In the genomic region with DNA sequence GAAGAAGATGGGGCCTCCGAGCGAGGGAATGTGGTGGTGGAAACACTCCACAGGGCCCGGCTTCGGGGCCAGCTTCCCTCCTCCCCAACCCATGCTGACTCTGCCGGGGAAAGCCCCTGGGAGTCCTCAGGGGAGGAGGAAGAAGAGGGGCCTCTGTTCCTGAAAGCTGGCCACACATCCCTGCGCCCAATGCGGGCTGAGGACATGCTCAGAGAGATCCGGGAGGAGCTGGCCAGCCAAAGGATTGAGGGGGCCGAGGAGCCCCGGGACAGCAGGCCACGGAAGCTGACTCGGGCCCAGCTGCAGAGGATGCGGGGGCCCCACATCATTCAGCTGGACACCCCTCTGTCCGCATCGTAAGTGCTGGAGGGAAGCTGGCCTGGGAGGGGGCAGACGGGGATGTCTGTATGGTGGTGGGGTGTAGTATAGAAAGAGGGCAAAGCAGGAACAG, we compare ENCODE assay signal across 18 cellular contexts. TPM values are rescaled to one million over a fixed set of nuclear protein-coding genes. Genes with fewer than 3 reads are reported as not detected.
DNase-seq lines count a peak whose midpoint lies in the region; ATAC-seq and TF ChIP-seq lines count a peak whose summit lies in the region.
"Had no signal": no experiment of that assay in that cellular context is flagged by ENCODE, and none has a peak within 500 bp of the region (broad histone marks: within the 10 kb centered on the region; RNA-seq: fewer than 3 reads in every experiment).

No MANE protein-coding gene starts in this region.

- peaks cover 46% of the 10 kb centered on the region for H3K4me1 ChIP-seq in Panc1 (ENCODE audit: control insufficient read depth, insufficient read depth, low read length)
- H3K4me1 ChIP-seq in neuronal stem cell (ENCODE audit: control insufficient read depth in 2 of 2, insufficient read depth in 1 of 2, low read depth in 1 of 2, low read length in 2 of 2), result peaks cover 17 to 19% of the 10 kb centered on the region in 2 donors
- H3K4me1 ChIP-seq in testis, result peaks cover 54% of the 10 kb centered on the region

- no TSS peak for BruUV-seq in Panc1 (replicated peaks; lab: Mats Ljungman, UMichigan)

- H4K8ac ChIP-seq in neuronal stem cell (ENCODE audit: low read depth, low read length), result no peak overlapping the region

- POLR2A ChIA-PET in Panc1 (lab: Charles Lee), result no interaction called here

- H3K27ac ChIP-seq in Panc1 (ENCODE audit: low read length) (peak overlapping the region; percentile 59; the same call in 1 of the 2 replicates), neuronal stem cell (replicated peaks; ENCODE audit: low read length) (no peak overlapping the region), testis (peak overlapping the region; percentile 65 to 78)

- no peak overlapping the region for H3K23ac ChIP-seq in neuronal stem cell (ENCODE audit: low read depth, low read length, poor library complexity)

- no peak overlapping the region for H3K14ac ChIP-seq in neuronal stem cell (ENCODE audit: low read length)

- peak overlapping the region; percentile 45 for H2AK5ac ChIP-seq in neuronal stem cell (ENCODE audit: low read depth, low read length)

- H3K9ac ChIP-seq in neuronal stem cell (ENCODE audit: low read depth, low read length, poor library complexity), result no peak overlapping the region

- CTCF ChIA-PET in Panc1 (lab: Charles Lee), result no interaction called here

- TF ChIP-seq CTCF in Panc1 (IDR thresholded peaks at IDR 0.05) (no peak), testis (IDR thresholded peaks at IDR 0.05) (no peak)

- no peak overlapping the region for H3K4me3 ChIP-seq in Panc1 (ENCODE audit: low read depth in 2 of 2, low read length in 2 of 2)
- no peak overlapping the region for H3K4me3 ChIP-seq in neuronal stem cell (ENCODE audit: low read length in 2 of 2)
- H3K4me3 ChIP-seq in testis, result no peak overlapping the region

- H2AFZ ChIP-seq in neuronal stem cell (ENCODE audit: low read length), result no peak overlapping the region

- peak overlapping the region; percentile 58 for H3K18ac ChIP-seq in neuronal stem cell (ENCODE audit: low read length)

- no peak overlapping the region for H2BK5ac ChIP-seq in neuronal stem cell (ENCODE audit: low read length)

- H3K27me3 ChIP-seq in Panc1 (ENCODE audit: control insufficient read depth, insufficient read depth, low read length) (no peaks in the 10 kb centered on the region), neuronal stem cell (ENCODE audit: control insufficient read depth in 3 of 3, insufficient read depth in 3 of 3, low read depth in 1 of 3, low read length in 3 of 3) (no peaks in the 10 kb centered on the region), testis (no peaks in the 10 kb centered on the region)

- DNase-seq in Panc1 (ENCODE audit: low read depth, low spot score), result no peak
- peak; percentile 46 for DNase-seq in cardiac septum (ENCODE audit: low spot score)
- no peak for DNase-seq in neuronal stem cell (ENCODE audit: low spot score)
- DNase-seq in testis, result peak; percentile 32
- DNase-seq in activated CD8-positive, alpha-beta memory T cell treated with anti-CD3 and anti-CD28 coated beads for 24 hours, result no peak
- no peak for DNase-seq in putamen (ENCODE audit: low spot score)
- no peak for DNase-seq in stimulated activated CD4-positive, alpha-beta T cell treated with anti-CD3 and anti-CD28 coated beads, Interleukin-12 subunit alpha, Interleukin-12 subunit beta, amount 100 ng/mL, for 4 hours
- DNase-seq: activated CD4-positive, CD25-positive, alpha-beta regulatory T cell; activated naive CD8-positive, alpha-beta T cell treated with anti-CD3 and anti-CD28 coated beads for 36 hours; IMR-90; MV-4-11; posterior cingulate gyrus; stimulated activated CD4-positive, alpha-beta T cell treated with anti-CD3 and anti-CD28 coated beads, Interleukin-4, amount 100 ng/mL, for 24 hours had no signal

- no peak for ATAC-seq in Panc1
- ATAC-seq in HG03457 (IDR thresholded peaks at IDR 0.05; ENCODE audit: unreplicated experiment), result no peak

- peaks cover 4% of the 10 kb centered on the region for H3K36me3 ChIP-seq in Panc1 (ENCODE audit: control insufficient read depth, insufficient read depth, low read length)
- H3K36me3 ChIP-seq in neuronal stem cell (replicated peaks in 1 of 2; ENCODE audit: control insufficient read depth in 2 of 2, insufficient read depth in 2 of 2, low read length in 2 of 2), result peaks cover 20 to 60% of the 10 kb centered on the region in 2 donors
- H3K36me3 ChIP-seq in testis (ENCODE audit: low read depth, missing control alignments), result no peaks in the 10 kb centered on the region

- no peak for TF ChIP-seq POLR2A in testis (IDR thresholded peaks at IDR 0.05)

- H2BK12ac ChIP-seq in neuronal stem cell (ENCODE audit: low read length), result no peak overlapping the region

- H4K91ac ChIP-seq in neuronal stem cell (ENCODE audit: low read depth, low read length, poor library complexity), result no peak overlapping the region

- no peaks in the 10 kb centered on the region for H3K79me1 ChIP-seq in neuronal stem cell (ENCODE audit: low read depth, low read length)

- in situ Hi-C loops in Panc1 (cut with HindIII; ENCODE audit: low pct_unique_long_range_greater_than_20kb, low sequenced_read_pairs), result no loop called here

- H3K4me2 ChIP-seq in neuronal stem cell (ENCODE audit: insufficient read depth, low read length, poor library complexity, severe bottlenecking), result no peak overlapping the region

- H3K4ac ChIP-seq in neuronal stem cell (ENCODE audit: low read length), result no peak overlapping the region

- no peak overlapping the region for H2BK120ac ChIP-seq in neuronal stem cell (ENCODE audit: low read depth, low read length)

- H3K9me3 ChIP-seq in Panc1 (ENCODE audit: control insufficient read depth, insufficient read depth, low read depth, low read length) (no peaks in the 10 kb centered on the region), neuronal stem cell (replicated peaks in 1 of 2; ENCODE audit: control insufficient read depth in 2 of 2, insufficient read depth in 1 of 2, low read depth in 1 of 2, low read length in 2 of 2) (no peaks in the 10 kb centered on the region), testis (no peaks in the 10 kb centered on the region)

- H2BK15ac ChIP-seq in neuronal stem cell (ENCODE audit: low read length), result no peak overlapping the region

- no CpG with 5 or more reads among the region's 16 CpGs for WGBS in neuronal stem cell (ENCODE audit: extremely low coverage in 2 of 2, insufficient read length in 2 of 2, insufficient replicate concordance in 1 of 2), 2 donors
- 56 to 68% methylated on average over 13 to 16 of the region's 16 CpGs for WGBS in testis, 2 donors

- intact Hi-C loops in Panc1 (cut with micrococcal nuclease; ENCODE audit: unreplicated experiment) (loop anchor here (5.0 kb wide), 1 partner anchor 140 kb away; no protein-coding TSS in a partner anchor), cardiac septum (cut with DNase I) (no loop called here), testis (cut with DNase I; ENCODE audit: low total_unique reads) (no loop called here)

RNA-seq across cellular contexts. Expression of a gene that starts 14.3 kb away (rescaled TPM):
- 108 TPM for total RNA-seq in Panc1 (2021; ENCODE audit: unreplicated experiment)
- polyA plus RNA-seq in Panc1 (2012; ENCODE audit: insufficient read length), result 115 TPM
- 60.0 TPM for total RNA-seq in cardiac septum
- polyA plus RNA-seq in neuronal stem cell (2013, experiment 1 of 2), result 35.2 TPM
- 34.5 TPM for polyA plus RNA-seq in neuronal stem cell (2013, experiment 2 of 2)
- total RNA-seq in testis, result 100 to 1,000 TPM in 1 of 2 donors, 10 to 100 TPM in 1; 94.6 to 106 TPM
- polyA plus RNA-seq in testis (ENCODE audit: insufficient read depth, low read depth, low replicate concordance), result 59.8 TPM

RNA-seq across cellular contexts. Expression of a gene that starts 17.1 kb away (rescaled TPM):
- total RNA-seq in Panc1 (2021; ENCODE audit: unreplicated experiment), result 1.1 TPM
- polyA plus RNA-seq in Panc1 (2012; ENCODE audit: insufficient read length), result 1.8 TPM
- total RNA-seq in cardiac septum, result 0.30 TPM
- 1.2 TPM for polyA plus RNA-seq in neuronal stem cell (2013, experiment 1 of 2)
- 1.3 TPM for polyA plus RNA-seq in neuronal stem cell (2013, experiment 2 of 2)
- 1 to 10 TPM in 1 of 2 donors, under 1 TPM in 1; 0.87 to 2.0 TPM for total RNA-seq in testis
- polyA plus RNA-seq in testis (ENCODE audit: insufficient read depth, low read depth, low replicate concordance), result 2.2 TPM
- total RNA-seq: Daoy; glomerular endothelial cell; T-helper 1 cell treated with Interleukin-12 subunit alpha and Interleukin-12 subunit beta and Interleukin-4 antibody, amounts not matched to agents 30 ng/mL and 1 ng/mL, for 36 hours had no signal
- polyA plus RNA-seq: CD14-positive monocyte had no signal

RNA-seq across cellular contexts. Expression of a gene that starts 47.7 kb away (rescaled TPM):
- 17.1 TPM for total RNA-seq in Panc1 (2021; ENCODE audit: unreplicated experiment)
- 17.2 TPM for polyA plus RNA-seq in Panc1 (2012; ENCODE audit: insufficient read length)
- total RNA-seq in cardiac septum, result 0.46 TPM
- polyA plus RNA-seq in neuronal stem cell (2013, experiment 1 of 2), result 0.40 TPM
- polyA plus RNA-seq in neuronal stem cell (2013, experiment 2 of 2), result 0.68 TPM
- total RNA-seq in testis, result 10 to 100 TPM; 22.7 to 43.1 TPM
- polyA plus RNA-seq in testis (ENCODE audit: insufficient read depth, low read depth, low replicate concordance), result 14.6 TPM
- total RNA-seq: glomerular endothelial cell; IMR-90; T-helper 1 cell treated with Interleukin-12 subunit alpha and Interleukin-12 subunit beta and Interleukin-4 antibody, amounts not matched to agents 30 ng/mL and 1 ng/mL, for 36 hours had no signal

RNA-seq across cellular contexts. Expression of a gene that starts 56.3 kb away (rescaled TPM):
- total RNA-seq in Panc1 (2021; ENCODE audit: unreplicated experiment), result 3.1 TPM
- polyA plus RNA-seq in Panc1 (2012; ENCODE audit: insufficient read length), result 4.6 TPM
- total RNA-seq in cardiac septum, result 29.4 TPM
- polyA plus RNA-seq in neuronal stem cell (2013, experiment 1 of 2), result 2.3 TPM
- 2.3 TPM for polyA plus RNA-seq in neuronal stem cell (2013, experiment 2 of 2)
- total RNA-seq in testis, result 100 to 1,000 TPM in 1 of 2 donors, 10 to 100 TPM in 1; 81.3 to 112 TPM
- polyA plus RNA-seq in testis (ENCODE audit: insufficient read depth, low read depth, low replicate concordance), result 36.6 TPM

Comparison
In these comparisons a context has a peak if more than half of its experiments do, and no peak if none do; other contexts are left out.
1. DNase-seq: peak in cardiac septum (single experiment) and testis (single experiment); none in Panc1 (single experiment), neuronal stem cell (single experiment), activated CD8-positive, alpha-beta memory T cell treated with anti-CD3 and anti-CD28 coated beads for 24 hours (single experiment), putamen (single experiment) and stimulated activated CD4-positive, alpha-beta T cell treated with anti-CD3 and anti-CD28 coated beads, Interleukin-12 subunit alpha, Interleukin-12 subunit beta, amount 100 ng/mL, for 4 hours (single experiment).
2. RNA of a gene that starts 47.7 kb away (total RNA-seq): 22.7 to 43.1 TPM in testis and 17.1 TPM in Panc1 (single experiment); 0.46 TPM in cardiac septum (single experiment); every median in the first group is over 10 times any median in the second.